In the genomic region with DNA sequence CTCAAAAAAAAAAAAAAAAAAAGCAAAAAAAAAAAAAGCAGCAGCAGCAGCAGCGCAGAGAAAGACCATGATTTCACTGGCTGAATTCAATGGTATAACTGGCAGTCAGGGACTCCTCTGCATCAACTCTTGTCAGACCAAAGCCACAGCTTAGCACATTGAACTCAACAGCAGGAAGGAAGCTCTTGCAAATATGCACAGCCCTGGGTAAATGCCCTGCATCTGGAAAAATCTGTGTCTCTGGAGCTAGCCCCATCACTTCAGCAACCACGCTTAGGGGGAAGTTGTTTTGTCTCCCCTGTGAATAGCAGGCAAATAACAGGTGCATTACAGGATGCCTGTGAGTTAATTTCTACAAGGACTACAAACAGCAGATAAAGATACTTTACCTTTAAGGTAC, we compare ENCODE assay signal across 15 cellular contexts. TPM values are rescaled to one million over a fixed set of nuclear protein-coding genes. Genes with fewer than 3 reads are reported as not detected.
A peak's percentile ranks its signal among the peaks of the same experiment; 100 is the strongest.
DNase-seq lines count a peak whose midpoint lies in the region; ATAC-seq and TF ChIP-seq lines count a peak whose summit lies in the region.
"Had no signal": no experiment of that assay in that cellular context is flagged by ENCODE, and none has a peak within 500 bp of the region (broad histone marks: within the 10 kb centered on the region; RNA-seq: fewer than 3 reads in every experiment).

No MANE protein-coding gene starts in this region.

- no peaks in the 10 kb centered on the region for H3K36me3 Mint-ChIP-seq in activated CD4-positive, alpha-beta T cell treated with anti-CD3 and anti-CD28 coated beads, Interleukin-2, amount 10 ng/mL, durations not matched to agents 24 days and 14 days (ENCODE audit: low read depth)
- no peaks in the 10 kb centered on the region for H3K36me3 Mint-ChIP-seq in activated T-helper 1 cell treated with anti-CD3 and anti-CD28 coated beads, Interleukin-12 subunit alpha, Interleukin-12 subunit beta, Interleukin-2, Interleukin-4 antibody, amounts not matched to agents 30 ng/mL and 10 ng/mL and 1 ng/mL, durations not matched to agents 14 hours and 24 hours and 36 hours (ENCODE audit: low read depth)
- H3K36me3 Mint-ChIP-seq in natural killer cell treated with Interleukin-12 subunit alpha and Interleukin-12 subunit beta and Interleukin-15 and Interleukin-18, amount 100 ng/mL, for 72 hours: no peaks in the 10 kb centered on the region
- H3K36me3 Mint-ChIP-seq: mesothelial cell of epicardium had no signal

- no peaks in the 10 kb centered on the region for H3K9me3 Mint-ChIP-seq in activated CD4-positive, alpha-beta T cell treated with anti-CD3 and anti-CD28 coated beads, Interleukin-2, amount 10 ng/mL, durations not matched to agents 24 days and 14 days
- no peaks in the 10 kb centered on the region for H3K9me3 Mint-ChIP-seq in activated T-helper 1 cell treated with anti-CD3 and anti-CD28 coated beads, Interleukin-12 subunit alpha, Interleukin-12 subunit beta, Interleukin-2, Interleukin-4 antibody, amounts not matched to agents 30 ng/mL and 10 ng/mL and 1 ng/mL, durations not matched to agents 14 hours and 24 hours and 36 hours
- no peaks in the 10 kb centered on the region for H3K9me3 Mint-ChIP-seq in natural killer cell treated with Interleukin-12 subunit alpha and Interleukin-12 subunit beta and Interleukin-15 and Interleukin-18, amount 100 ng/mL, for 72 hours
- H3K9me3 Mint-ChIP-seq: mesothelial cell of epicardium had no signal

- H3K9me3 ChIP-seq in testis: no peaks in the 10 kb centered on the region
- H3K9me3 ChIP-seq: esophagus muscularis mucosa, thoracic aorta had no signal

- DNase-seq in activated CD4-positive, alpha-beta T cell treated with anti-CD3 and anti-CD28 coated beads, Interleukin-2, amount 10 ng/mL, durations not matched to agents 24 days and 14 days: peak; percentile 81
- no peak for DNase-seq in activated CD4-positive, alpha-beta T cell treated with anti-CD3 and anti-CD28 coated beads, Interleukin-2, amount 50 U/mL, for 48 hours
- DNase-seq in MV-4-11 (lab: John Stamatoyannopoulos, UW) (peak; percentile 70), testis (no peak)
- DNase-seq in activated T-helper 1 cell treated with anti-CD3 and anti-CD28 coated beads, Interleukin-12 subunit alpha, Interleukin-12 subunit beta, Interleukin-2, Interleukin-4 antibody, amounts not matched to agents 30 ng/mL and 10 ng/mL and 1 ng/mL, durations not matched to agents 14 hours and 24 hours and 36 hours (ENCODE audit: low spot score): no peak
- no peak for DNase-seq in natural killer cell treated with Interleukin-12 subunit alpha and Interleukin-12 subunit beta and Interleukin-15 and Interleukin-18, amount 100 ng/mL, for 72 hours (ENCODE audit: low spot score)
- DNase-seq: DMS79, NCI-H748 treated with DMSO at 0.1 percent for 48 hours had no signal

- peaks cover 5% of the 10 kb centered on the region for H3K27me3 Mint-ChIP-seq in activated CD4-positive, alpha-beta T cell treated with anti-CD3 and anti-CD28 coated beads, Interleukin-2, amount 10 ng/mL, durations not matched to agents 24 days and 14 days
- H3K27me3 Mint-ChIP-seq in activated T-helper 1 cell treated with anti-CD3 and anti-CD28 coated beads, Interleukin-12 subunit alpha, Interleukin-12 subunit beta, Interleukin-2, Interleukin-4 antibody, amounts not matched to agents 30 ng/mL and 10 ng/mL and 1 ng/mL, durations not matched to agents 14 hours and 24 hours and 36 hours (ENCODE audit: insufficient read depth): peaks cover 3% of the 10 kb centered on the region
- H3K27me3 Mint-ChIP-seq in natural killer cell treated with Interleukin-12 subunit alpha and Interleukin-12 subunit beta and Interleukin-15 and Interleukin-18, amount 100 ng/mL, for 72 hours: peaks cover 4 to 10% of the 10 kb centered on the region in 2 donors

- TF ChIP-seq CTCF in testis (IDR thresholded peaks at IDR 0.05): no peak

- H3K4me3 ChIP-seq in testis: no peak overlapping the region
- H3K4me3 ChIP-seq: esophagus muscularis mucosa, thoracic aorta had no signal

- TF ChIP-seq POLR2A in testis (IDR thresholded peaks at IDR 0.05): no peak

- WGBS in testis, 2 donors: 79 to 83% methylated on average over 2 of the region's 2 CpGs

- H3K27ac ChIP-seq in testis: no peak overlapping the region
- H3K27ac ChIP-seq: esophagus muscularis mucosa, thoracic aorta had no signal

- intact Hi-C loops in activated CD4-positive, alpha-beta T cell treated with anti-CD3 and anti-CD28 coated beads, Interleukin-2, amount 10 ng/mL, durations not matched to agents 24 days and 14 days (cut with micrococcal nuclease): loop anchor here (5.0 to 10.0 kb wide), 2 partner anchors 371 to 633 kb away; partner anchors contain the start of genes CKAP2 and VPS36
- intact Hi-C loops in activated T-helper 1 cell treated with anti-CD3 and anti-CD28 coated beads, Interleukin-12 subunit alpha, Interleukin-12 subunit beta, Interleukin-2, Interleukin-4 antibody, amounts not matched to agents 30 ng/mL and 10 ng/mL and 1 ng/mL, durations not matched to agents 14 hours and 24 hours and 36 hours (cut with micrococcal nuclease): no loop called here
- intact Hi-C loops in testis (cut with DNase I; ENCODE audit: low total_unique reads): no loop called here

- peaks cover 78% of the 10 kb centered on the region for H3K4me1 Mint-ChIP-seq in activated CD4-positive, alpha-beta T cell treated with anti-CD3 and anti-CD28 coated beads, Interleukin-2, amount 10 ng/mL, durations not matched to agents 24 days and 14 days
- peaks cover 93% of the 10 kb centered on the region for H3K4me1 Mint-ChIP-seq in activated T-helper 1 cell treated with anti-CD3 and anti-CD28 coated beads, Interleukin-12 subunit alpha, Interleukin-12 subunit beta, Interleukin-2, Interleukin-4 antibody, amounts not matched to agents 30 ng/mL and 10 ng/mL and 1 ng/mL, durations not matched to agents 14 hours and 24 hours and 36 hours (ENCODE audit: low read depth)
- H3K4me1 Mint-ChIP-seq in natural killer cell treated with Interleukin-12 subunit alpha and Interleukin-12 subunit beta and Interleukin-15 and Interleukin-18, amount 100 ng/mL, for 72 hours (ENCODE audit: low read depth in 2 of 2): peaks cover 64% of the 10 kb centered on the region in 2 donors

- peak overlapping the region; percentile 79 for H3K27ac Mint-ChIP-seq in activated CD4-positive, alpha-beta T cell treated with anti-CD3 and anti-CD28 coated beads, Interleukin-2, amount 10 ng/mL, durations not matched to agents 24 days and 14 days
- H3K27ac Mint-ChIP-seq in activated T-helper 1 cell treated with anti-CD3 and anti-CD28 coated beads, Interleukin-12 subunit alpha, Interleukin-12 subunit beta, Interleukin-2, Interleukin-4 antibody, amounts not matched to agents 30 ng/mL and 10 ng/mL and 1 ng/mL, durations not matched to agents 14 hours and 24 hours and 36 hours: peak overlapping the region; percentile 28
- H3K27ac Mint-ChIP-seq in natural killer cell treated with Interleukin-12 subunit alpha and Interleukin-12 subunit beta and Interleukin-15 and Interleukin-18, amount 100 ng/mL, for 72 hours: peak overlapping the region in 1 of 2 donors; percentile 20
- H3K27ac Mint-ChIP-seq: mesothelial cell of epicardium had no signal

- ATAC-seq in natural killer cell treated with Interleukin-12 subunit alpha and Interleukin-12 subunit beta and Interleukin-15 and Interleukin-18, amount 100 ng/mL, for 72 hours: peak in 1 of 2 donors; percentile 21
- ATAC-seq in GM21717 (IDR thresholded peaks at IDR 0.05; ENCODE audit: unreplicated experiment) (no peak), GM18909 (IDR thresholded peaks at IDR 0.05; ENCODE audit: poor library complexity, unreplicated experiment) (no peak)

- H3K4me1 ChIP-seq in testis: peaks cover 5% of the 10 kb centered on the region

- H3K4me3 Mint-ChIP-seq in activated CD4-positive, alpha-beta T cell treated with anti-CD3 and anti-CD28 coated beads, Interleukin-2, amount 10 ng/mL, durations not matched to agents 24 days and 14 days: peak overlapping the region; percentile 76
- peak overlapping the region; percentile 41 for H3K4me3 Mint-ChIP-seq in activated T-helper 1 cell treated with anti-CD3 and anti-CD28 coated beads, Interleukin-12 subunit alpha, Interleukin-12 subunit beta, Interleukin-2, Interleukin-4 antibody, amounts not matched to agents 30 ng/mL and 10 ng/mL and 1 ng/mL, durations not matched to agents 14 hours and 24 hours and 36 hours
- H3K4me3 Mint-ChIP-seq in natural killer cell treated with Interleukin-12 subunit alpha and Interleukin-12 subunit beta and Interleukin-15 and Interleukin-18, amount 100 ng/mL, for 72 hours: peak overlapping the region; percentile 59
- H3K4me3 Mint-ChIP-seq: mesothelial cell of epicardium had no signal

- no peaks in the 10 kb centered on the region for H3K27me3 ChIP-seq in testis
- H3K27me3 ChIP-seq: esophagus muscularis mucosa had no signal

- H3K36me3 ChIP-seq in testis (ENCODE audit: low read depth, missing control alignments): no peaks in the 10 kb centered on the region
- H3K36me3 ChIP-seq: esophagus muscularis mucosa, thoracic aorta had no signal

RNA-seq across cellular contexts. Expression of gene DHRS12, which starts 17.7 kb away (rescaled TPM):
- 3.2 and 3.9 TPM in 2 replicates for total RNA-seq in activated CD4-positive, alpha-beta T cell treated with anti-CD3 and anti-CD28 coated beads, Interleukin-2, amount 10 ng/mL, durations not matched to agents 24 days and 14 days
- 3.3 and 3.5 TPM in 2 replicates for total RNA-seq in activated T-helper 1 cell treated with anti-CD3 and anti-CD28 coated beads, Interleukin-12 subunit alpha, Interleukin-12 subunit beta, Interleukin-2, Interleukin-4 antibody, amounts not matched to agents 30 ng/mL and 10 ng/mL and 1 ng/mL, durations not matched to agents 14 hours and 24 hours and 36 hours
- 1 to 10 TPM; 2.2 to 3.5 TPM for total RNA-seq in natural killer cell treated with Interleukin-12 subunit alpha and Interleukin-12 subunit beta and Interleukin-15 and Interleukin-18, amount 100 ng/mL, for 72 hours
- total RNA-seq in testis: 10 to 100 TPM; 11.4 to 16.8 TPM
- 15.9 TPM for polyA plus RNA-seq in testis (ENCODE audit: insufficient read depth, low read depth, low replicate concordance)

RNA-seq across cellular contexts. Expression of gene TMEM272, which starts 23.3 kb away (rescaled TPM):
- total RNA-seq in activated CD4-positive, alpha-beta T cell treated with anti-CD3 and anti-CD28 coated beads, Interleukin-2, amount 10 ng/mL, durations not matched to agents 24 days and 14 days: 0.38 and 0.77 TPM in 2 replicates
- 0.26 and 0.88 TPM in 2 replicates for total RNA-seq in activated T-helper 1 cell treated with anti-CD3 and anti-CD28 coated beads, Interleukin-12 subunit alpha, Interleukin-12 subunit beta, Interleukin-2, Interleukin-4 antibody, amounts not matched to agents 30 ng/mL and 10 ng/mL and 1 ng/mL, durations not matched to agents 14 hours and 24 hours and 36 hours
- not detected for total RNA-seq in natural killer cell treated with Interleukin-12 subunit alpha and Interleukin-12 subunit beta and Interleukin-15 and Interleukin-18, amount 100 ng/mL, for 72 hours
- 1 to 10 TPM; 1.7 to 1.9 TPM for total RNA-seq in testis
- 0.50 TPM for polyA plus RNA-seq in testis (ENCODE audit: insufficient read depth, low read depth, low replicate concordance)
- total RNA-seq: esophagus muscularis mucosa, MCF 10A, renal cortical epithelial cell, thoracic aorta had no signal

RNA-seq across cellular contexts. Expression of gene CCDC70, which starts 40.1 kb away (rescaled TPM):
- not detected in 2 replicates for total RNA-seq in activated CD4-positive, alpha-beta T cell treated with anti-CD3 and anti-CD28 coated beads, Interleukin-2, amount 10 ng/mL, durations not matched to agents 24 days and 14 days
- not detected in 2 replicates for total RNA-seq in activated T-helper 1 cell treated with anti-CD3 and anti-CD28 coated beads, Interleukin-12 subunit alpha, Interleukin-12 subunit beta, Interleukin-2, Interleukin-4 antibody, amounts not matched to agents 30 ng/mL and 10 ng/mL and 1 ng/mL, durations not matched to agents 14 hours and 24 hours and 36 hours
- not detected for total RNA-seq in natural killer cell treated with Interleukin-12 subunit alpha and Interleukin-12 subunit beta and Interleukin-15 and Interleukin-18, amount 100 ng/mL, for 72 hours
- total RNA-seq in testis: 10 to 100 TPM; 35.7 to 82.2 TPM
- polyA plus RNA-seq in testis (ENCODE audit: insufficient read depth, low read depth, low replicate concordance): 175 TPM
- total RNA-seq: esophagus muscularis mucosa, MCF 10A, mesothelial cell of epicardium, renal cortical epithelial cell, thoracic aorta had no signal

Comparison
In these comparisons a context has a peak if more than half of its experiments do, and no peak if none do; other contexts are left out.
1. DNase-seq: peak in activated CD4-positive, alpha-beta T cell treated with anti-CD3 and anti-CD28 coated beads, Interleukin-2, amount 10 ng/mL, durations not matched to agents 24 days and 14 days (single experiment) and MV-4-11 (single experiment); none in activated CD4-positive, alpha-beta T cell treated with anti-CD3 and anti-CD28 coated beads, Interleukin-2, amount 50 U/mL, for 48 hours (0 of 2), activated T-helper 1 cell treated with anti-CD3 and anti-CD28 coated beads, Interleukin-12 subunit alpha, Interleukin-12 subunit beta, Interleukin-2, Interleukin-4 antibody, amounts not matched to agents 30 ng/mL and 10 ng/mL and 1 ng/mL, durations not matched to agents 14 hours and 24 hours and 36 hours (single experiment), natural killer cell treated with Interleukin-12 subunit alpha and Interleukin-12 subunit beta and Interleukin-15 and Interleukin-18, amount 100 ng/mL, for 72 hours (single experiment) and testis (single experiment).
2. RNA of gene CCDC70, which starts 40.1 kb away (total RNA-seq): 35.7 to 82.2 TPM in testis; not detected in activated CD4-positive, alpha-beta T cell treated with anti-CD3 and anti-CD28 coated beads, Interleukin-2, amount 10 ng/mL, durations not matched to agents 24 days and 14 days, not detected in activated T-helper 1 cell treated with anti-CD3 and anti-CD28 coated beads, Interleukin-12 subunit alpha, Interleukin-12 subunit beta, Interleukin-2, Interleukin-4 antibody, amounts not matched to agents 30 ng/mL and 10 ng/mL and 1 ng/mL, durations not matched to agents 14 hours and 24 hours and 36 hours and not detected in natural killer cell treated with Interleukin-12 subunit alpha and Interleukin-12 subunit beta and Interleukin-15 and Interleukin-18, amount 100 ng/mL, for 72 hours; every median in the first group is over 10 times any median in the second.
3. Peak in every context shown above with its lines, with median percentiles within 50 percentile points of each other: H3K4me3 Mint-ChIP-seq.